ENCODE assay signal across 1 cellular context in the genomic region with DNA sequence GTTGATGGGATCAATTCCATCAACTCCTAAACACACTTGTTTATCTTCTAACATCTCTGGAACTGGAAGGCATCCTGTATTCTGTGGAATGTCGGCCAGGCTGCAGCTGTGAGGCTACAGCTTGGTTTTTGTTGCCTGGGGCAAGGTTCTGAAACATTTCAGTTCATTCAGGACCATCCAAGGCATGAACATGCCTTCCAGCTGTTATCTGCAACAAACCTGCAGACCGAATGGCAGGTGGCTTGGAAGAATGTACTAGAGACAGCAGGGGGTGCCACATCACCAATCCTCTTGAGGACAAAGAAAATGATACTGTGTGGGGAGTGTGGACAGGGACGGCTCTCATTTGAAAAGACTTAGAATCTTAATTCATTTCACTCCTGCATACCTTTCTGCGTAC.
TF ChIP-seq lines count a peak whose summit lies in the region.

No MANE protein-coding gene starts in this region.

TF ChIP-seq in IMR-90, 13 proteins besides CTCF, POLR2A, EP300 and RAD21 (continued from another document):
- TF ChIP-seq USF2 (IDR thresholded peaks at IDR 0.05; ENCODE audit: low read depth, low read length) = no peak
TF ChIP-seq in IMR-90: peak in this region for 1.
